Comparison of ENCODE assay signal across 33 cellular contexts in the genomic region with DNA sequence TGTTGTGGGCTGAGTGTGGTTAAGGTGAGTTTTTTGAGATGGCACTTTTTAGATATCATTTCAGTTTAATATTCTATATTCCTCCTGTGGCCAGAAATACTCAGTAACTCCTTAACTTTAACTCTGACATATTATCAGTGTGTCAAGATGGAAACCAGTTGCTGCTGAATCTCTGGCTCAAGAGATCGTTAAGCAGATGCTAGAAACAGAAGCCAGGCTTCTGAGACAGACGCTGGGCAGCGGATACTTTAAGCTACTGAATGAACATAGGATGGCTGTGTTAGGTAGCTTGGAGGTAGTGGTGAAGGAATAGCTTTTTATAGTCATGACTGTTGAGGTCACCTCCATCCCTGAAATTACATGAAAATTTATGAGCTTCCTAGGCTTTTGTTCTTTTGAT.
"Had no signal": no experiment of that assay in that cellular context is flagged by ENCODE, and none has a peak within 500 bp of the region (broad histone marks: within the 10 kb centered on the region; RNA-seq: fewer than 3 reads in every experiment).

No MANE protein-coding gene starts in this region.

- H3K27me3 ChIP-seq: adrenal gland, body of pancreas, colonic mucosa, esophagus squamous epithelium had no signal

- ATAC-seq: activated CD4-positive, alpha-beta T cell treated with anti-CD3 and anti-CD28 coated beads for 36 hours; activated CD8-positive, alpha-beta memory T cell treated with anti-CD3 and anti-CD28 coated beads, Interleukin-2, amount 10 ng/mL, durations not matched to agents 7 days and 5 days; activated CD8-positive, alpha-beta T cell treated with anti-CD3 and anti-CD28 coated beads, Interleukin-2, amount 10 ng/mL, durations not matched to agents 7 days and 5 days; activated naive CD8-positive, alpha-beta T cell treated with anti-CD3 and anti-CD28 coated beads, Interleukin-2, amount 50 U/mL, for 24 hours; body of pancreas; T-helper 17 cell had no signal

- H3K27ac Mint-ChIP-seq: activated CD4-positive, alpha-beta memory T cell treated with anti-CD3 and anti-CD28 coated beads for 36 hours; activated CD4-positive, alpha-beta T cell treated with anti-CD3 and anti-CD28 coated beads for 36 hours; activated CD4-positive, alpha-beta T cell treated with anti-CD3 and anti-CD28 coated beads, Interleukin-2, amount 10 ng/mL, durations not matched to agents 24 days and 14 days; activated CD8-positive, alpha-beta memory T cell treated with anti-CD3 and anti-CD28 coated beads, Interleukin-2, amount 10 ng/mL, durations not matched to agents 7 days and 5 days; activated CD8-positive, alpha-beta T cell treated with anti-CD3 and anti-CD28 coated beads, Interleukin-2, amount 10 ng/mL, durations not matched to agents 7 days and 5 days; activated naive CD4-positive, alpha-beta T cell treated with anti-CD3 and anti-CD28 coated beads for 36 hours; activated naive CD4-positive, alpha-beta T cell treated with anti-CD3 and anti-CD28 coated beads, Interleukin-2, amount 50 U/mL, for 24 hours; activated naive CD8-positive, alpha-beta T cell treated with anti-CD3 and anti-CD28 coated beads for 36 hours; activated naive CD8-positive, alpha-beta T cell treated with anti-CD3 and anti-CD28 coated beads, Interleukin-2, amount 50 U/mL, for 24 hours; activated T-helper 1 cell treated with anti-CD3 and anti-CD28 coated beads, Interleukin-12 subunit alpha, Interleukin-12 subunit beta, Interleukin-2, Interleukin-4 antibody, amounts not matched to agents 30 ng/mL and 10 ng/mL and 1 ng/mL, durations not matched to agents 14 hours and 24 hours and 36 hours; activated T-helper 2 cell treated with anti-CD3 and anti-CD28 coated beads, Interferon-gamma antibody, Interleukin-2, Interleukin-4, amounts not matched to agents 10 μg/mL and 5 μg/mL and 100 μg/mL, durations not matched to agents 14 hours and 24 hours and 36 hours; T-helper 17 cell; T-helper 2 cell treated with Interferon-gamma antibody and Interleukin-4, amounts not matched to agents 5 μg/mL and 100 μg/mL, for 36 hours had no signal

- H3K36me3 Mint-ChIP-seq: activated CD4-positive, alpha-beta memory T cell treated with anti-CD3 and anti-CD28 coated beads for 36 hours; activated CD8-positive, alpha-beta memory T cell treated with anti-CD3 and anti-CD28 coated beads, Interleukin-2, amount 10 ng/mL, durations not matched to agents 7 days and 5 days; activated naive CD4-positive, alpha-beta T cell treated with anti-CD3 and anti-CD28 coated beads, Interleukin-2, amount 50 U/mL, for 24 hours; activated naive CD8-positive, alpha-beta T cell treated with anti-CD3 and anti-CD28 coated beads for 36 hours had no signal

- H3K4me1 ChIP-seq: adrenal gland, colonic mucosa, esophagus squamous epithelium had no signal

- DNase-seq: activated CD4-positive, alpha-beta memory T cell treated with anti-CD3 and anti-CD28 coated beads for 36 hours; activated CD4-positive, alpha-beta T cell treated with anti-CD3 and anti-CD28 coated beads for 36 hours; activated CD4-positive, alpha-beta T cell treated with anti-CD3 and anti-CD28 coated beads, Interleukin-2, amount 10 ng/mL, durations not matched to agents 24 days and 14 days; activated CD4-positive, CD25-positive, alpha-beta regulatory T cell; activated CD4-positive, CD25-positive, alpha-beta regulatory T cell treated with anti-CD3 and anti-CD28 coated beads, Interleukin-2, amount 50 U/mL, for 72 hours; activated CD8-positive, alpha-beta memory T cell treated with anti-CD3 and anti-CD28 coated beads, Interleukin-2, amount 10 ng/mL, durations not matched to agents 7 days and 5 days; activated CD8-positive, alpha-beta memory T cell treated with anti-CD3 and anti-CD28 coated beads, Interleukin-2, amount 50 U/mL, for 4 hours; activated CD8-positive, alpha-beta T cell treated with anti-CD3 and anti-CD28 coated beads, Interleukin-2, amount 10 ng/mL, durations not matched to agents 7 days and 5 days; activated effector memory CD4-positive, alpha-beta T cell treated with anti-CD3 and anti-CD28 coated beads, Interleukin-2, amount 50 U/mL, for 16 hours; activated naive CD4-positive, alpha-beta T cell treated with anti-CD3 and anti-CD28 coated beads for 36 hours; activated naive CD8-positive, alpha-beta T cell treated with anti-CD3 and anti-CD28 coated beads for 36 hours; activated naive CD8-positive, alpha-beta T cell treated with anti-CD3 and anti-CD28 coated beads, Interleukin-2, amount 50 U/mL, for 24 hours; activated T-cell treated with anti-CD3 and anti-CD28 coated beads, Interleukin-2, amount 50 U/mL, for 1 hour; activated T-cell treated with anti-CD3 and anti-CD28 coated beads, Interleukin-2, amount 50 U/mL, for 48 hours; adrenal gland; amygdala; aorta; body of pancreas; central memory CD4-positive, alpha-beta T cell; cerebellar nuclear complex; colonic mucosa; effector CD8-positive, alpha-beta T cell; esophagus squamous epithelium; foreskin fibroblast; head of caudate nucleus; T-helper 1 cell; T-helper 17 cell; T1000 had no signal

- H3K36me3 ChIP-seq: adrenal gland, colonic mucosa, esophagus squamous epithelium had no signal

- H3K9me3 ChIP-seq: adrenal gland, body of pancreas, colonic mucosa, esophagus squamous epithelium had no signal

- H3K9me3 Mint-ChIP-seq: activated CD4-positive, alpha-beta memory T cell treated with anti-CD3 and anti-CD28 coated beads for 36 hours; activated CD4-positive, alpha-beta T cell treated with anti-CD3 and anti-CD28 coated beads, Interleukin-2, amount 10 ng/mL, durations not matched to agents 24 days and 14 days; activated naive CD4-positive, alpha-beta T cell treated with anti-CD3 and anti-CD28 coated beads for 36 hours; activated naive CD4-positive, alpha-beta T cell treated with anti-CD3 and anti-CD28 coated beads, Interleukin-2, amount 50 U/mL, for 24 hours; activated naive CD8-positive, alpha-beta T cell treated with anti-CD3 and anti-CD28 coated beads for 36 hours; activated naive CD8-positive, alpha-beta T cell treated with anti-CD3 and anti-CD28 coated beads, Interleukin-2, amount 50 U/mL, for 24 hours; activated T-helper 1 cell treated with anti-CD3 and anti-CD28 coated beads, Interleukin-12 subunit alpha, Interleukin-12 subunit beta, Interleukin-2, Interleukin-4 antibody, amounts not matched to agents 30 ng/mL and 10 ng/mL and 1 ng/mL, durations not matched to agents 14 hours and 24 hours and 36 hours; activated T-helper 2 cell treated with anti-CD3 and anti-CD28 coated beads, Interferon-gamma antibody, Interleukin-2, Interleukin-4, amounts not matched to agents 10 μg/mL and 5 μg/mL and 100 μg/mL, durations not matched to agents 14 hours and 24 hours and 36 hours; T-helper 2 cell treated with Interferon-gamma antibody and Interleukin-4, amounts not matched to agents 5 μg/mL and 100 μg/mL, for 36 hours had no signal

- H3K4me3 Mint-ChIP-seq: activated CD4-positive, alpha-beta memory T cell treated with anti-CD3 and anti-CD28 coated beads for 36 hours; activated CD4-positive, alpha-beta T cell treated with anti-CD3 and anti-CD28 coated beads for 36 hours; activated CD4-positive, alpha-beta T cell treated with anti-CD3 and anti-CD28 coated beads, Interleukin-2, amount 10 ng/mL, durations not matched to agents 24 days and 14 days; activated CD8-positive, alpha-beta memory T cell treated with anti-CD3 and anti-CD28 coated beads, Interleukin-2, amount 10 ng/mL, durations not matched to agents 7 days and 5 days; activated CD8-positive, alpha-beta T cell treated with anti-CD3 and anti-CD28 coated beads, Interleukin-2, amount 10 ng/mL, durations not matched to agents 7 days and 5 days; activated naive CD4-positive, alpha-beta T cell treated with anti-CD3 and anti-CD28 coated beads for 36 hours; activated naive CD4-positive, alpha-beta T cell treated with anti-CD3 and anti-CD28 coated beads, Interleukin-2, amount 50 U/mL, for 24 hours; activated naive CD8-positive, alpha-beta T cell treated with anti-CD3 and anti-CD28 coated beads for 36 hours; activated naive CD8-positive, alpha-beta T cell treated with anti-CD3 and anti-CD28 coated beads, Interleukin-2, amount 50 U/mL, for 24 hours; activated T-helper 1 cell treated with anti-CD3 and anti-CD28 coated beads, Interleukin-12 subunit alpha, Interleukin-12 subunit beta, Interleukin-2, Interleukin-4 antibody, amounts not matched to agents 30 ng/mL and 10 ng/mL and 1 ng/mL, durations not matched to agents 14 hours and 24 hours and 36 hours; T-helper 17 cell; T-helper 2 cell treated with Interferon-gamma antibody and Interleukin-4, amounts not matched to agents 5 μg/mL and 100 μg/mL, for 36 hours had no signal

- H3K27ac ChIP-seq: adrenal gland, body of pancreas, colonic mucosa, epithelial cell of prostate, esophagus squamous epithelium had no signal

- H3K4me1 Mint-ChIP-seq: activated CD4-positive, alpha-beta T cell treated with anti-CD3 and anti-CD28 coated beads for 36 hours; activated CD4-positive, alpha-beta T cell treated with anti-CD3 and anti-CD28 coated beads, Interleukin-2, amount 10 ng/mL, durations not matched to agents 24 days and 14 days; activated CD8-positive, alpha-beta memory T cell treated with anti-CD3 and anti-CD28 coated beads, Interleukin-2, amount 10 ng/mL, durations not matched to agents 7 days and 5 days; activated naive CD4-positive, alpha-beta T cell treated with anti-CD3 and anti-CD28 coated beads, Interleukin-2, amount 50 U/mL, for 24 hours; activated naive CD8-positive, alpha-beta T cell treated with anti-CD3 and anti-CD28 coated beads for 36 hours; activated naive CD8-positive, alpha-beta T cell treated with anti-CD3 and anti-CD28 coated beads, Interleukin-2, amount 50 U/mL, for 24 hours; T-helper 17 cell had no signal

- H3K27me3 Mint-ChIP-seq: activated CD4-positive, alpha-beta memory T cell treated with anti-CD3 and anti-CD28 coated beads for 36 hours; activated CD4-positive, alpha-beta T cell treated with anti-CD3 and anti-CD28 coated beads for 36 hours; activated CD4-positive, alpha-beta T cell treated with anti-CD3 and anti-CD28 coated beads, Interleukin-2, amount 10 ng/mL, durations not matched to agents 24 days and 14 days; activated CD8-positive, alpha-beta memory T cell treated with anti-CD3 and anti-CD28 coated beads, Interleukin-2, amount 10 ng/mL, durations not matched to agents 7 days and 5 days; activated naive CD4-positive, alpha-beta T cell treated with anti-CD3 and anti-CD28 coated beads, Interleukin-2, amount 50 U/mL, for 24 hours; activated naive CD8-positive, alpha-beta T cell treated with anti-CD3 and anti-CD28 coated beads, Interleukin-2, amount 50 U/mL, for 24 hours had no signal

- H3K4me3 ChIP-seq: adrenal gland, body of pancreas, colonic mucosa, esophagus squamous epithelium had no signal
